In genomic region chr19:56117889-56118288, GRCh38 we compare ENCODE assay signal across 15 cellular contexts. TPM values are rescaled to one million over a fixed set of nuclear protein-coding genes. Genes with fewer than 3 reads are reported as not detected.
DNase-seq lines count a peak whose midpoint lies in the region; ATAC-seq and TF ChIP-seq lines count a peak whose summit lies in the region.
"Had no signal": no experiment of that assay in that cellular context is flagged by ENCODE, and none has a peak within 500 bp of the region (broad histone marks: within the 10 kb centered on the region; RNA-seq: fewer than 3 reads in every experiment).

No MANE protein-coding gene starts in this region.

- no peaks in the 10 kb centered on the region for H3K27me3 Mint-ChIP-seq in MCF 10A (ENCODE audit: insufficient read depth, unreplicated experiment)
- no peaks in the 10 kb centered on the region for H3K27me3 Mint-ChIP-seq in activated naive CD8-positive, alpha-beta T cell treated with anti-CD3 and anti-CD28 coated beads for 36 hours
- H3K27me3 Mint-ChIP-seq in naive B cell = no peaks in the 10 kb centered on the region
- no peaks in the 10 kb centered on the region for H3K27me3 Mint-ChIP-seq in activated CD4-positive, alpha-beta memory T cell treated with anti-CD3 and anti-CD28 coated beads, Interleukin-2, amount 10 ng/mL, durations not matched to agents 7 days and 5 days

- CTCF ChIA-PET in MCF 10A (lab: Yijun Ruan, JAX) = no interaction called here
- CTCF ChIA-PET in activated CD4-positive, alpha-beta memory T cell treated with anti-CD3 and anti-CD28 coated beads, Interleukin-2, amount 10 ng/mL, durations not matched to agents 7 days and 5 days (lab: Charles Lee) = no interaction called here

- H3K4me3 Mint-ChIP-seq in MCF 10A (ENCODE audit: unreplicated experiment) (no peak overlapping the region), naive B cell (peak overlapping the region in 3 of 8 donors; percentile 12 to 77 (median 20))
- no peak overlapping the region for H3K4me3 Mint-ChIP-seq in activated naive CD8-positive, alpha-beta T cell treated with anti-CD3 and anti-CD28 coated beads for 36 hours
- no peak overlapping the region for H3K4me3 Mint-ChIP-seq in activated CD4-positive, alpha-beta memory T cell treated with anti-CD3 and anti-CD28 coated beads, Interleukin-2, amount 10 ng/mL, durations not matched to agents 7 days and 5 days

- H3K36me3 ChIP-seq in breast epithelium (no peaks in the 10 kb centered on the region), suprapubic skin (no peaks in the 10 kb centered on the region)

- H3K9me3 ChIP-seq in breast epithelium = no peaks in the 10 kb centered on the region
- H3K9me3 ChIP-seq in suprapubic skin = no peaks in the 10 kb centered on the region
- H3K9me3 ChIP-seq: Peyer's patch had no signal

- DNase-seq in breast epithelium (ENCODE audit: low spot score in 2 of 2) (no peak), MCF 10A (ENCODE audit: unreplicated experiment) (no peak), naive B cell (no peak), suprapubic skin (ENCODE audit: low spot score in 2 of 2) (peak in 1 of 2 donors; percentile 56), head of caudate nucleus (no peak)
- no peak for DNase-seq in activated naive CD8-positive, alpha-beta T cell treated with anti-CD3 and anti-CD28 coated beads for 36 hours
- no peak for DNase-seq in activated CD4-positive, alpha-beta memory T cell treated with anti-CD3 and anti-CD28 coated beads, Interleukin-2, amount 10 ng/mL, durations not matched to agents 7 days and 5 days
- DNase-seq: activated naive CD4-positive, alpha-beta T cell; hippocampal formation; NCI-H1417 treated with DMSO at 0.1 percent for 48 hours had no signal

- no peak for TF ChIP-seq EP300 in suprapubic skin (IDR thresholded peaks at IDR 0.05)

- WGBS in suprapubic skin = 55% methylated on average over 4 of the region's 9 CpGs

- H3K4me3 ChIP-seq in breast epithelium = no peak overlapping the region
- no peak overlapping the region for H3K4me3 ChIP-seq in suprapubic skin
- H3K4me3 ChIP-seq: Peyer's patch, skin epidermis had no signal

- BruUV-seq in MCF 10A (replicated peaks; lab: Mats Ljungman, UMichigan) = no TSS peak

- ATAC-seq in naive B cell (ENCODE audit: low read depth in 2 of 2) (no peak), GM19467 (IDR thresholded peaks at IDR 0.05; ENCODE audit: unreplicated experiment) (no peak)

- H3K27ac Mint-ChIP-seq in MCF 10A (ENCODE audit: low read depth, unreplicated experiment) (no peak overlapping the region), naive B cell (peak overlapping the region in 5 of 6 donors; percentile 15 to 99 (median 88))
- peak overlapping the region; percentile 42 for H3K27ac Mint-ChIP-seq in activated naive CD8-positive, alpha-beta T cell treated with anti-CD3 and anti-CD28 coated beads for 36 hours
- H3K27ac Mint-ChIP-seq in activated CD4-positive, alpha-beta memory T cell treated with anti-CD3 and anti-CD28 coated beads, Interleukin-2, amount 10 ng/mL, durations not matched to agents 7 days and 5 days = no peak overlapping the region

- peak overlapping the region; percentile 26 to 41 for H3K27ac ChIP-seq in breast epithelium
- peak overlapping the region; percentile 97 for H3K27ac ChIP-seq in suprapubic skin

- POLR2A ChIA-PET in MCF 10A (lab: Yijun Ruan, JAX) = no interaction called here
- POLR2A ChIA-PET in activated CD4-positive, alpha-beta memory T cell treated with anti-CD3 and anti-CD28 coated beads, Interleukin-2, amount 10 ng/mL, durations not matched to agents 7 days and 5 days (lab: Charles Lee) = no interaction called here

- H3K36me3 Mint-ChIP-seq in MCF 10A (ENCODE audit: insufficient read depth, unreplicated experiment) (peaks cover 26% of the 10 kb centered on the region), naive B cell (no peaks in the 10 kb centered on the region)
- H3K36me3 Mint-ChIP-seq in activated naive CD8-positive, alpha-beta T cell treated with anti-CD3 and anti-CD28 coated beads for 36 hours = peaks cover 19% of the 10 kb centered on the region
- H3K36me3 Mint-ChIP-seq in activated CD4-positive, alpha-beta memory T cell treated with anti-CD3 and anti-CD28 coated beads, Interleukin-2, amount 10 ng/mL, durations not matched to agents 7 days and 5 days (ENCODE audit: low read depth) = peaks cover 13% of the 10 kb centered on the region

- H3K9me3 Mint-ChIP-seq in MCF 10A (ENCODE audit: unreplicated experiment) (no peaks in the 10 kb centered on the region), naive B cell (no peaks in the 10 kb centered on the region)
- no peaks in the 10 kb centered on the region for H3K9me3 Mint-ChIP-seq in activated naive CD8-positive, alpha-beta T cell treated with anti-CD3 and anti-CD28 coated beads for 36 hours
- no peaks in the 10 kb centered on the region for H3K9me3 Mint-ChIP-seq in activated CD4-positive, alpha-beta memory T cell treated with anti-CD3 and anti-CD28 coated beads, Interleukin-2, amount 10 ng/mL, durations not matched to agents 7 days and 5 days

- no peak for TF ChIP-seq POLR2A in breast epithelium (IDR thresholded peaks at IDR 0.05)
- no peak for TF ChIP-seq POLR2A in suprapubic skin (IDR thresholded peaks at IDR 0.05)

- H3K4me1 ChIP-seq in breast epithelium (peaks cover 0 to 26% of the 10 kb centered on the region in 2 donors), suprapubic skin (peaks cover 72% of the 10 kb centered on the region)

- H3K27me3 ChIP-seq in breast epithelium (no peaks in the 10 kb centered on the region), suprapubic skin (no peaks in the 10 kb centered on the region)
- H3K27me3 ChIP-seq: Peyer's patch had no signal

- TF ChIP-seq CTCF in breast epithelium (IDR thresholded peaks at IDR 0.05) = no peak
- TF ChIP-seq CTCF in MCF 10A (IDR thresholded peaks at IDR 0.05; ENCODE audit: unreplicated experiment) = no peak
- TF ChIP-seq CTCF in suprapubic skin (IDR thresholded peaks at IDR 0.05) = no peak

- intact Hi-C loops in breast epithelium (cut with DNase I; ENCODE audit: low total_unique reads) (loop anchor here (5.0 kb wide), 1 partner anchor 1104 kb away; no protein-coding TSS in a partner anchor), MCF 10A (cut with micrococcal nuclease) (no loop called here), head of caudate nucleus (cut with DNase I) (no loop called here)

- H3K4me1 Mint-ChIP-seq in MCF 10A (ENCODE audit: insufficient read depth, unreplicated experiment) (peaks cover 28% of the 10 kb centered on the region), naive B cell (peaks cover 51 to 75% (median 62%) of the 10 kb centered on the region in 3 donors)
- H3K4me1 Mint-ChIP-seq in activated naive CD8-positive, alpha-beta T cell treated with anti-CD3 and anti-CD28 coated beads for 36 hours = peaks cover 42% of the 10 kb centered on the region
- H3K4me1 Mint-ChIP-seq in activated CD4-positive, alpha-beta memory T cell treated with anti-CD3 and anti-CD28 coated beads, Interleukin-2, amount 10 ng/mL, durations not matched to agents 7 days and 5 days = peaks cover 48% of the 10 kb centered on the region

RNA-seq across cellular contexts. Expression of gene ZNF787, which starts 3.2 kb away (rescaled TPM):
- 10 to 100 TPM; 10.2 to 11.1 (median 10.4) TPM for total RNA-seq in breast epithelium
- 58.2 and 68.6 TPM in 2 replicates for total RNA-seq in MCF 10A (2022)
- 10 to 100 TPM; 34.2 to 35.6 TPM for total RNA-seq in activated naive CD8-positive, alpha-beta T cell treated with anti-CD3 and anti-CD28 coated beads for 36 hours
- polyA plus RNA-seq in naive B cell (ENCODE audit: low read depth in 6 of 6) = 1 to 10 TPM; 1.4 to 4.7 (median 2.5) TPM
- total RNA-seq in suprapubic skin = 10 to 100 TPM in 3 of 4 donors, 1 to 10 TPM in 1; 9.6 to 16.3 (median 14.3) TPM
- 10 to 100 TPM; 30.0 to 31.1 TPM for total RNA-seq in activated CD4-positive, alpha-beta memory T cell treated with anti-CD3 and anti-CD28 coated beads, Interleukin-2, amount 10 ng/mL, durations not matched to agents 7 days and 5 days

RNA-seq across cellular contexts. Expression of gene ZNF444, which starts 23.2 kb away (rescaled TPM):
- 10 to 100 TPM; 13.9 to 38.5 (median 33.1) TPM for total RNA-seq in breast epithelium
- total RNA-seq in MCF 10A (2022) = 26.6 and 28.1 TPM in 2 replicates
- total RNA-seq in activated naive CD8-positive, alpha-beta T cell treated with anti-CD3 and anti-CD28 coated beads for 36 hours = 10 to 100 TPM; 28.6 to 33.7 TPM
- polyA plus RNA-seq in naive B cell (ENCODE audit: low read depth in 6 of 6) = 10 to 100 TPM in 5 of 6 donors, 1 to 10 TPM in 1; 9.7 to 24.6 (median 13.1) TPM
- 10 to 100 TPM; 12.9 to 34.8 (median 21.2) TPM for total RNA-seq in suprapubic skin
- 10 to 100 TPM; 25.7 to 26.3 TPM for total RNA-seq in activated CD4-positive, alpha-beta memory T cell treated with anti-CD3 and anti-CD28 coated beads, Interleukin-2, amount 10 ng/mL, durations not matched to agents 7 days and 5 days

RNA-seq across cellular contexts. Expression of gene GALP, which starts 57.9 kb away (rescaled TPM):
- not detected for total RNA-seq in breast epithelium
- not detected in 2 replicates for total RNA-seq in MCF 10A (2022)
- total RNA-seq in activated naive CD8-positive, alpha-beta T cell treated with anti-CD3 and anti-CD28 coated beads for 36 hours = not detected
- not detected for polyA plus RNA-seq in naive B cell (ENCODE audit: low read depth in 6 of 6)
- not detected for total RNA-seq in suprapubic skin
- not detected for total RNA-seq in activated CD4-positive, alpha-beta memory T cell treated with anti-CD3 and anti-CD28 coated beads, Interleukin-2, amount 10 ng/mL, durations not matched to agents 7 days and 5 days
- total RNA-seq: mononuclear cell, Peyer's patch, urinary bladder had no signal
- polyA plus RNA-seq: urinary bladder had no signal

Comparison
In these comparisons a context has a peak if more than half of its experiments do, and no peak if none do; other contexts are left out.
1. H3K27ac Mint-ChIP-seq: peak in activated naive CD8-positive, alpha-beta T cell treated with anti-CD3 and anti-CD28 coated beads for 36 hours (single experiment) and naive B cell (5 of 6); none in MCF 10A (single experiment) and activated CD4-positive, alpha-beta memory T cell treated with anti-CD3 and anti-CD28 coated beads, Interleukin-2, amount 10 ng/mL, durations not matched to agents 7 days and 5 days (single experiment).